Comparison of ENCODE assay signal across 7 cellular contexts in the genomic region with DNA sequence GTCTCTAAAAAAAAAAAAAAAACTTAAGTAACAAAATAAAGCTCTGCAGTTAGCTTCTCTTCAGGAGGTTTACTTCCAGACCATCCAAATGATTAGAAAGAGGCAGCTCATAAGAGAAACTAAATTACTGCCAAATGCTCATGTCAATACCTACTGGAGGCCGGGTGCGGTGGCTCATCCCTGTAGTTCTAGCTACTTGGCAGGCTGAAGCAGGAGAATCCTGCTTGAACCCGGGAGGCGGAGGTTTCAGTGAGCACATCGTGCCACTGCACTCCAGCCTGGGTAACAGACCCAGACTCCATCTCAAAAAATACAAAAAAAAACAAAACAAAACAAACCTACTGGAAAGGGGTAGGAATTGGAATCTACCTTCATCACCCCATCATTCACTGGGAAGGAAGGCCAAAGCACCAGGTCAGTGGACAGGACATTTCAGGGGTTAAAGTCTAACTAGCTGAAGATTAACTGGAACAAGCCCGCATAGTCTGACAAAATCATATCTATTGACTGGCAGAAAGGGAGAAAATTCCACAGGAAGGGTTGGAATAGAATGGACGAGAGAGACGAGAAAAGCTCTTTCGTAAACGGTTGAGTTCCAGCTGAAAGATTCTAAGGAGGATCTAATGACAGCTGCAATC. TPM values are rescaled to one million over a fixed set of nuclear protein-coding genes. Genes with fewer than 3 reads are reported as not detected.
DNase-seq lines count a peak whose midpoint lies in the region; ATAC-seq and TF ChIP-seq lines count a peak whose summit lies in the region.

No MANE protein-coding gene starts in this region.

- no peak for DNase-seq in activated CD8-positive, alpha-beta T cell treated with anti-CD3 and anti-CD28 coated beads for 36 hours
- DNase-seq in hepatocyte (ENCODE audit: low spot score) (peak; percentile 15), NCI-H510A (lab: John Stamatoyannopoulos, UW) (no peak), SIG-M5 (lab: John Stamatoyannopoulos, UW) (no peak), GM13977 (ENCODE audit: low spot score) (no peak)

- no peak overlapping the region for H3K27ac ChIP-seq in HUES48 (ENCODE audit: low read depth, low read length)
- H3K27ac ChIP-seq in hepatocyte, result peak overlapping the region; percentile 88
- peak overlapping the region in 7 of 21 experiments; percentile 85 to 93 (median 89) for H3K27ac ChIP-seq in skin epidermis

- 58% methylated on average over 10 of the region's 10 CpGs for WGBS in hepatocyte (ENCODE audit: low lambda C conversion rate, missing lambda C conversion rate)

- H3K27me3 ChIP-seq in HUES48 (ENCODE audit: control insufficient read depth, insufficient read depth, low read length), result no peaks in the 10 kb centered on the region
- no peaks in the 10 kb centered on the region for H3K27me3 ChIP-seq in hepatocyte

- POLR2A ChIA-PET in activated CD8-positive, alpha-beta T cell treated with anti-CD3 and anti-CD28 coated beads for 36 hours (lab: Charles Lee), result interaction anchor here (1.6 to 2.0 kb wide), 4 partner anchors 10 to 1129 kb away, joined by 4 to 6 read pairs (median 4); partner anchors contain the start of genes ZNF566 and ZNF793

- H3K27ac Mint-ChIP-seq in activated CD8-positive, alpha-beta T cell treated with anti-CD3 and anti-CD28 coated beads for 36 hours, result peak overlapping the region; percentile 94

- peaks cover 21% of the 10 kb centered on the region for H3K36me3 Mint-ChIP-seq in activated CD8-positive, alpha-beta T cell treated with anti-CD3 and anti-CD28 coated beads for 36 hours (ENCODE audit: low read depth)

- no peaks in the 10 kb centered on the region for H3K9me3 ChIP-seq in HUES48 (ENCODE audit: control insufficient read depth, insufficient read depth, low read length)
- peaks cover 1% of the 10 kb centered on the region for H3K9me3 ChIP-seq in hepatocyte (ENCODE audit: low read depth)

- intact Hi-C loops in activated CD8-positive, alpha-beta T cell treated with anti-CD3 and anti-CD28 coated beads for 36 hours (cut with micrococcal nuclease), result no loop called here

- peak overlapping the region; percentile 92 for H3K4me2 ChIP-seq in hepatocyte

- H2AFZ ChIP-seq in hepatocyte, result peak overlapping the region; percentile 92

- in situ Hi-C loops in GM13977 (cut with MboI; ENCODE audit: low pct_unique_long_range_greater_than_20kb, low sequenced_read_pairs, unreplicated experiment), result no loop called here

- peaks cover 20% of the 10 kb centered on the region for H3K9me3 Mint-ChIP-seq in activated CD8-positive, alpha-beta T cell treated with anti-CD3 and anti-CD28 coated beads for 36 hours

- TF ChIP-seq CTCF in activated CD8-positive, alpha-beta T cell treated with anti-CD3 and anti-CD28 coated beads for 36 hours (IDR thresholded peaks at IDR 0.05), result no peak
- no peak for TF ChIP-seq CTCF in hepatocyte (IDR thresholded peaks at IDR 0.05; ENCODE audit: poor library complexity)
- no peak for TF ChIP-seq CTCF in GM13977 (IDR thresholded peaks at IDR 0.05; ENCODE audit: extremely low read depth, insufficient read depth, missing control alignments)

- CTCF ChIA-PET in activated CD8-positive, alpha-beta T cell treated with anti-CD3 and anti-CD28 coated beads for 36 hours (lab: Charles Lee), result interaction anchor here (1.1 to 1.4 kb wide), 3 partner anchors 20 to 151 kb away, joined by 3 to 4 read pairs (median 4); no protein-coding TSS in a partner anchor

- H3K4me1 Mint-ChIP-seq in activated CD8-positive, alpha-beta T cell treated with anti-CD3 and anti-CD28 coated beads for 36 hours (ENCODE audit: low read depth), result peaks cover 18% of the 10 kb centered on the region

- no peak for ATAC-seq in activated CD8-positive, alpha-beta T cell treated with anti-CD3 and anti-CD28 coated beads for 36 hours

- H3K4me3 ChIP-seq in HUES48 (ENCODE audit: low read depth, low read length), result peak overlapping the region; percentile 89
- H3K4me3 ChIP-seq in hepatocyte, result peak overlapping the region; percentile 59
- H3K4me3 ChIP-seq in skin epidermis, result peak overlapping the region in 6 of 7 experiments; percentile 51 to 80 (median 70)

- H3K36me3 ChIP-seq in HUES48 (ENCODE audit: control insufficient read depth, insufficient read depth, low read length), result no peaks in the 10 kb centered on the region
- no peaks in the 10 kb centered on the region for H3K36me3 ChIP-seq in hepatocyte (replicated peaks; ENCODE audit: insufficient read depth, low read depth)

- H3K4me3 Mint-ChIP-seq in activated CD8-positive, alpha-beta T cell treated with anti-CD3 and anti-CD28 coated beads for 36 hours, result peak overlapping the region; percentile 81

- no peak overlapping the region for H3K9ac ChIP-seq in HUES48 (ENCODE audit: low read depth, low read length)

- no peaks in the 10 kb centered on the region for H3K9me2 ChIP-seq in hepatocyte (replicated peaks; ENCODE audit: insufficient read depth)

- H3K79me2 ChIP-seq in hepatocyte, result peaks cover 46% of the 10 kb centered on the region

- no peaks in the 10 kb centered on the region for H3K27me3 Mint-ChIP-seq in activated CD8-positive, alpha-beta T cell treated with anti-CD3 and anti-CD28 coated beads for 36 hours

- H4K20me1 ChIP-seq in hepatocyte (ENCODE audit: insufficient read depth, poor library complexity, severe bottlenecking), result no peaks in the 10 kb centered on the region

- H3K4me1 ChIP-seq in HUES48 (ENCODE audit: control insufficient read depth, insufficient read depth, low read length) (peaks cover 5% of the 10 kb centered on the region), hepatocyte (ENCODE audit: insufficient read depth) (peaks cover 16% of the 10 kb centered on the region)

RNA-seq across cellular contexts. Expression of gene ZFP14, which starts 1.3 kb away (rescaled TPM):
- total RNA-seq in activated CD8-positive, alpha-beta T cell treated with anti-CD3 and anti-CD28 coated beads for 36 hours, result 1 to 10 TPM; 1.9 to 2.1 TPM
- total RNA-seq in hepatocyte, result 6.7 and 7.0 TPM in 2 replicates
- 6.0 and 6.1 TPM in 2 replicates for polyA plus RNA-seq in hepatocyte

RNA-seq across cellular contexts. Expression of gene ZFP82, which starts 40.8 kb away (rescaled TPM):
- 1 to 10 TPM; 7.0 to 7.9 TPM for total RNA-seq in activated CD8-positive, alpha-beta T cell treated with anti-CD3 and anti-CD28 coated beads for 36 hours
- 4.8 and 7.4 TPM in 2 replicates for total RNA-seq in hepatocyte
- polyA plus RNA-seq in hepatocyte, result 4.3 and 5.3 TPM in 2 replicates
